Comparison of ENCODE assay signal across 8 cellular contexts in genomic region chr6:157535354-157536217, GRCh38.
DNase-seq lines count a peak whose midpoint lies in the region; ATAC-seq and TF ChIP-seq lines count a peak whose summit lies in the region.

No MANE protein-coding gene starts in this region.

- WGBS in adrenal gland, 4 donors: 49 to 54% (median 51%) methylated on average over 12 of the region's 12 CpGs

- H3K27me3 ChIP-seq in adrenal gland: no peaks in the 10 kb centered on the region

- peak overlapping the region in 3 of 5 donors; percentile 11 to 67 (median 55) for H3K27ac ChIP-seq in adrenal gland

- no peaks in the 10 kb centered on the region for H3K36me3 ChIP-seq in adrenal gland (replicated peaks in 1 of 2)

- TF ChIP-seq POLR2A in adrenal gland (IDR thresholded peaks at IDR 0.05): no peak

- no peak overlapping the region for H3K4me3 ChIP-seq in Jurkat, Clone E6-1 (ENCODE audit: low read length)
- no peak overlapping the region for H3K4me3 ChIP-seq in adrenal gland

- H3K4me1 ChIP-seq in adrenal gland (replicated peaks in 1 of 2): peaks cover 16 to 25% of the 10 kb centered on the region in 2 donors

- no peaks in the 10 kb centered on the region for H3K9me3 ChIP-seq in adrenal gland (replicated peaks in 1 of 3)

- intact Hi-C loops in adrenal gland (cut with DNase I): no loop called here

- DNase-seq in ELR (ENCODE audit: low read depth) (peak; percentile 88), adrenal gland (peak in 2 of 7 donors; percentile 18 to 44), lung microvascular endothelial cell (ENCODE audit: low read depth in 2 of 2) (peak; percentile 88 to 95), iPS-NIHi7 (ENCODE audit: extremely low spot score) (no peak), NCI-H2107 (lab: John Stamatoyannopoulos, UW) (no peak)
- peak; percentile 58 for DNase-seq in Jurkat, Clone E6-1 (ENCODE audit: low read depth, low spot score)

- no peak for TF ChIP-seq CTCF in adrenal gland (IDR thresholded peaks at IDR 0.05)

- ATAC-seq in GM21576 (IDR thresholded peaks at IDR 0.05; ENCODE audit: unreplicated experiment) (peak; percentile 41), GM21367 (IDR thresholded peaks at IDR 0.05; ENCODE audit: unreplicated experiment) (no peak)

Comparison
In these comparisons a context has a peak if more than half of its experiments do, and no peak if none do; other contexts are left out.
1. DNase-seq: peak in ELR (single experiment), Jurkat, Clone E6-1 (single experiment) and lung microvascular endothelial cell (2 of 2); none in iPS-NIHi7 (single experiment) and NCI-H2107 (single experiment).